ENCODE assay signal across 8 cellular contexts in genomic region chr12:109863961-109864712, GRCh38. TPM values are rescaled to one million over a fixed set of nuclear protein-coding genes. Genes with fewer than 3 reads are reported as not detected.
A peak's percentile ranks its signal among the peaks of the same experiment; 100 is the strongest.
DNase-seq lines count a peak whose midpoint lies in the region; ATAC-seq and TF ChIP-seq lines count a peak whose summit lies in the region.

No MANE protein-coding gene starts in this region.

- H3K36me3 ChIP-seq in MM.1S (replicated peaks; ENCODE audit: insufficient read depth, low read length) (no peaks in the 10 kb centered on the region), mesodermal cell (ENCODE audit: control insufficient read depth, insufficient read depth, low read length) (peaks cover 4% of the 10 kb centered on the region)

- no peaks in the 10 kb centered on the region for H3K27me3 ChIP-seq in MM.1S (replicated peaks; ENCODE audit: insufficient read depth, low read length)

- H3K4me1 ChIP-seq in MM.1S (ENCODE audit: low read length) (no peaks in the 10 kb centered on the region), mesodermal cell (ENCODE audit: control insufficient read depth, insufficient read depth, low read length, poor library complexity, severe bottlenecking) (peaks cover 9% of the 10 kb centered on the region)

- H3K4me2 ChIP-seq in MM.1S (ENCODE audit: low read depth, low read length), result no peak overlapping the region

- H3K27ac ChIP-seq in 22Rv1 (peak overlapping the region; percentile 56), MM.1S (ENCODE audit: low read length) (no peak overlapping the region), caudate nucleus (ENCODE audit: low read depth, low read length) (peak overlapping the region; percentile 96), mesodermal cell (ENCODE audit: low read depth, low read length, severe bottlenecking) (peak overlapping the region; percentile 41)

- no peaks in the 10 kb centered on the region; the same call in 1 of the 2 replicates for H3K79me2 ChIP-seq in MM.1S (ENCODE audit: low read length)

- TF ChIP-seq CTCF in 22Rv1 (IDR thresholded peaks at IDR 0.05) (no peak), MM.1S (IDR thresholded peaks at IDR 0.05; ENCODE audit: low read length) (no peak)

- no peaks in the 10 kb centered on the region for H4K20me1 ChIP-seq in MM.1S (ENCODE audit: insufficient read depth, low read length)

- WGBS in mesodermal cell (ENCODE audit: insufficient coverage in 2 of 2), 2 experiments, result 81 to 89% methylated on average over 5 to 6 of the region's 7 CpGs

- H3K9me3 ChIP-seq in MM.1S (replicated peaks; ENCODE audit: insufficient read depth, low read length), result no peaks in the 10 kb centered on the region
- no peaks in the 10 kb centered on the region for H3K9me3 ChIP-seq in mesodermal cell (ENCODE audit: control insufficient read depth, low read length)

- no peaks in the 10 kb centered on the region for H3F3A ChIP-seq in MM.1S (ENCODE audit: insufficient read depth, low read length)

- H3K4me3 ChIP-seq in MM.1S (ENCODE audit: low read length), result no peak overlapping the region
- H3K4me3 ChIP-seq in mesodermal cell (ENCODE audit: extremely low read depth, insufficient read depth, low read length, poor library complexity, severe bottlenecking), result no peak overlapping the region

- no peaks in the 10 kb centered on the region for H3K9me2 ChIP-seq in MM.1S (replicated peaks; ENCODE audit: insufficient read depth, low read length)

- ATAC-seq in GM19452 (IDR thresholded peaks at IDR 0.05; ENCODE audit: unreplicated experiment), result no peak

- DNase-seq in MM.1S (peak; percentile 25), caudate nucleus (lab: John Stamatoyannopoulos, UW) (peak in 55 of 61 donors; percentile 17 to 92 (median 76)), DMS114 treated with DMSO at 0.1 percent for 48 hours (lab: John Stamatoyannopoulos, UW; ENCODE audit: unreplicated experiment) (no peak), NCI-H446 (lab: John Stamatoyannopoulos, UW) (no peak), NCI-H128 (lab: John Stamatoyannopoulos, UW; ENCODE audit: unreplicated experiment) (no peak)

- no peak overlapping the region for H2AFZ ChIP-seq in MM.1S (ENCODE audit: low read length)

- no peak overlapping the region for H3K9ac ChIP-seq in MM.1S (ENCODE audit: low read length)

RNA-seq across cellular contexts. Expression of gene GLTP, which starts 16.2 kb away (rescaled TPM):
- 25.3 TPM for polyA plus RNA-seq in mesodermal cell (2013, experiment 1 of 2)
- 24.8 TPM for polyA plus RNA-seq in mesodermal cell (2013, experiment 2 of 2)

RNA-seq across cellular contexts. Expression of gene TRPV4, which starts 30.9 kb away (rescaled TPM):
- 5.8 TPM for polyA plus RNA-seq in mesodermal cell (2013, experiment 1 of 2)
- polyA plus RNA-seq in mesodermal cell (2013, experiment 2 of 2), result 4.6 TPM

RNA-seq across cellular contexts. Expression of gene TCHP, which starts 35.9 kb away (rescaled TPM):
- 16.0 TPM for polyA plus RNA-seq in mesodermal cell (2013, experiment 1 of 2)
- polyA plus RNA-seq in mesodermal cell (2013, experiment 2 of 2), result 17.3 TPM

Comparison
In these comparisons a context has a peak if more than half of its experiments do, and no peak if none do; other contexts are left out.
1. DNase-seq: peak in MM.1S (single experiment) and caudate nucleus (55 of 61); none in DMS114 treated with DMSO at 0.1 percent for 48 hours (single experiment), NCI-H446 (0 of 2) and NCI-H128 (single experiment).